In genomic region chr5:135027318-135027698, GRCh38 we compare ENCODE assay signal across 25 cellular contexts. TPM values are rescaled to one million over a fixed set of nuclear protein-coding genes. Genes with fewer than 3 reads are reported as not detected.
DNase-seq lines count a peak whose midpoint lies in the region; ATAC-seq and TF ChIP-seq lines count a peak whose summit lies in the region.
"Had no signal": no experiment of that assay in that cellular context is flagged by ENCODE, and none has a peak within 500 bp of the region (broad histone marks: within the 10 kb centered on the region; RNA-seq: fewer than 3 reads in every experiment).

No MANE protein-coding gene starts in this region.

- H3K4me3 Mint-ChIP-seq in neural progenitor cell (no peak overlapping the region), T-helper 17 cell (no peak overlapping the region)
- H3K4me3 Mint-ChIP-seq: activated CD4-positive, alpha-beta T cell treated with anti-CD3 and anti-CD28 coated beads, Interleukin-2, amount 10 ng/mL, durations not matched to agents 7 days and 5 days; CD4-positive, CD25-positive, alpha-beta regulatory T cell had no signal

- peak; percentile 22 for DNase-seq in CD1c-positive myeloid dendritic cell (ENCODE audit: extremely low spot score)
- no peak for DNase-seq in NT2/D1 (ENCODE audit: low read depth, low spot score)
- DNase-seq in fibroblast of villous mesenchyme (ENCODE audit: low read depth): peak; percentile 6
- DNase-seq in neural progenitor cell (ENCODE audit: low spot score): peak; percentile 62
- no peak for DNase-seq in Peyer's patch
- no peak for DNase-seq in NCI-H748 (lab: John Stamatoyannopoulos, UW; ENCODE audit: unreplicated experiment)
- DNase-seq in T-helper 17 cell: no peak
- DNase-seq in NCI-H345 treated with DMSO at 0.1 percent for 48 hours (lab: John Stamatoyannopoulos, UW; ENCODE audit: unreplicated experiment): no peak
- DNase-seq: ACHN; activated CD4-positive, alpha-beta T cell treated with anti-CD3 and anti-CD28 coated beads, Interleukin-2, amount 10 ng/mL, durations not matched to agents 7 days and 5 days; activated gamma-delta T cell treated with Interleukin-2 at 50 U/mL for 16 hours; amniotic stem cell; CD4-positive, CD25-positive, alpha-beta regulatory T cell; central memory CD4-positive, alpha-beta T cell; effector CD4-positive, alpha-beta T cell; KG1; NCI-H2081 treated with DMSO at 0.1 percent for 48 hours; NCI-H69; PC-3; thyroid gland had no signal

- no peak for TF ChIP-seq CTCF in fibroblast of villous mesenchyme (IDR thresholded peaks at IDR 0.05; ENCODE audit: insufficient read depth, low read depth, low read length)
- no peak for TF ChIP-seq CTCF in neural progenitor cell (IDR thresholded peaks at IDR 0.05)
- no peak for TF ChIP-seq CTCF in Peyer's patch (IDR thresholded peaks at IDR 0.05)

- H3K27ac ChIP-seq in neural progenitor cell: no peak overlapping the region
- H3K27ac ChIP-seq in Peyer's patch: peak overlapping the region in 1 of 4 donors; percentile 9
- H3K27ac ChIP-seq: heart left ventricle, SK-N-MC, thyroid gland had no signal

- no peak for TF ChIP-seq POLR2A in Peyer's patch (IDR thresholded peaks at IDR 0.05)

- H3K4me1 ChIP-seq in NT2/D1 (ENCODE audit: insufficient read depth, insufficient read length): peaks cover 4% of the 10 kb centered on the region
- peaks cover 13% of the 10 kb centered on the region for H3K4me1 ChIP-seq in neural progenitor cell
- H3K4me1 ChIP-seq in Peyer's patch: peaks cover 0 to 22% (median 6%) of the 10 kb centered on the region in 4 donors

- H3K9ac ChIP-seq in NT2/D1 (ENCODE audit: insufficient read length, low read depth): peak overlapping the region; percentile 21
- no peak overlapping the region for H3K9ac ChIP-seq in neural progenitor cell

- H3K79me2 ChIP-seq in neural progenitor cell (ENCODE audit: low read depth): no peaks in the 10 kb centered on the region

- H3K9me3 ChIP-seq in NT2/D1 (ENCODE audit: insufficient read depth, low read length) (no peaks in the 10 kb centered on the region), neural progenitor cell (ENCODE audit: low read depth) (no peaks in the 10 kb centered on the region), Peyer's patch (peaks cover 0 to 6% (median 0%) of the 10 kb centered on the region in 4 donors), T-helper 17 cell (ENCODE audit: control insufficient read depth, low read length, poor library complexity, severe bottlenecking) (no peaks in the 10 kb centered on the region)
- H3K9me3 ChIP-seq: heart left ventricle, thyroid gland had no signal

- no peak overlapping the region for H3K4me3 ChIP-seq in NT2/D1 (ENCODE audit: insufficient read length, low read depth)
- peak overlapping the region; percentile 12 for H3K4me3 ChIP-seq in fibroblast of villous mesenchyme (ENCODE audit: low read depth, low read length)
- H3K4me3 ChIP-seq in neural progenitor cell: no peak overlapping the region
- no peak overlapping the region for H3K4me3 ChIP-seq in Peyer's patch
- H3K4me3 ChIP-seq: heart left ventricle, SK-N-MC, thyroid gland had no signal

- H3K27me3 Mint-ChIP-seq in neural progenitor cell (ENCODE audit: insufficient read depth, low read depth) (peaks cover 68% of the 10 kb centered on the region), T-helper 17 cell (peaks cover 59% of the 10 kb centered on the region)

- H3K27me3 ChIP-seq in NT2/D1 (ENCODE audit: insufficient read depth, insufficient read length): peaks cover 64% of the 10 kb centered on the region
- H3K27me3 ChIP-seq in neural progenitor cell: peaks cover 100% of the 10 kb centered on the region
- H3K27me3 ChIP-seq in Peyer's patch: peaks cover 0 to 42% of the 10 kb centered on the region in 2 donors

- H3K9me3 Mint-ChIP-seq in neural progenitor cell: no peaks in the 10 kb centered on the region

- H3F3A ChIP-seq in neural progenitor cell (ENCODE audit: low read depth): peaks cover 34% of the 10 kb centered on the region

- no peak for ATAC-seq in T-helper 17 cell
- ATAC-seq: HCT116, PC-3 had no signal

- H3K36me3 ChIP-seq in NT2/D1 (ENCODE audit: insufficient read depth, insufficient read length, low read length) (no peaks in the 10 kb centered on the region), neural progenitor cell (no peaks in the 10 kb centered on the region), Peyer's patch (no peaks in the 10 kb centered on the region)
- H3K36me3 ChIP-seq: heart left ventricle, thyroid gland had no signal

- H3K4me2 ChIP-seq in neural progenitor cell: peak overlapping the region; percentile 6

- H3K4me1 Mint-ChIP-seq in neural progenitor cell (peaks cover 24% of the 10 kb centered on the region), T-helper 17 cell (peaks cover 20% of the 10 kb centered on the region)

- no peak overlapping the region for H2AFZ ChIP-seq in neural progenitor cell (replicated peaks)

- H4K20me1 ChIP-seq in neural progenitor cell (ENCODE audit: low read depth): peaks cover 64% of the 10 kb centered on the region

- H3K36me3 Mint-ChIP-seq in neural progenitor cell: no peaks in the 10 kb centered on the region
- peaks cover 5% of the 10 kb centered on the region for H3K36me3 Mint-ChIP-seq in T-helper 17 cell (ENCODE audit: low read depth)
- H3K36me3 Mint-ChIP-seq: CD4-positive, CD25-positive, alpha-beta regulatory T cell had no signal

- no peak overlapping the region for H3K27ac Mint-ChIP-seq in neural progenitor cell
- H3K27ac Mint-ChIP-seq in T-helper 17 cell: no peak overlapping the region
- H3K27ac Mint-ChIP-seq: activated CD4-positive, alpha-beta T cell treated with anti-CD3 and anti-CD28 coated beads, Interleukin-2, amount 10 ng/mL, durations not matched to agents 7 days and 5 days; CD4-positive, CD25-positive, alpha-beta regulatory T cell had no signal

RNA-seq across cellular contexts. Expression of gene PITX1, which starts 6.7 kb away (rescaled TPM):
- 19.9 and 66.7 TPM in 2 replicates for total RNA-seq in fibroblast of villous mesenchyme
- not detected in 2 replicates for total RNA-seq in neural progenitor cell (ENCODE audit: low replicate concordance)
- total RNA-seq in Peyer's patch: 1 to 10 TPM in 3 of 4 donors, under 1 TPM in 1; 0.88 to 4.2 (median 2.5) TPM
- not detected for total RNA-seq in T-helper 17 cell
- total RNA-seq: activated CD4-positive, alpha-beta T cell treated with anti-CD3 and anti-CD28 coated beads, Interleukin-2, amount 10 ng/mL, durations not matched to agents 7 days and 5 days; CD4-positive, CD25-positive, alpha-beta regulatory T cell; kidney epithelial cell had no signal

RNA-seq across cellular contexts. Expression of gene CATSPER3, which starts 59.6 kb away (rescaled TPM):
- total RNA-seq in fibroblast of villous mesenchyme: under 0.01 TPM in 1 of 2 replicates, not detected in the other
- 0.19 TPM in 1 of 2 replicates, not detected in the other for total RNA-seq in neural progenitor cell (ENCODE audit: low replicate concordance)
- total RNA-seq in Peyer's patch: 1 to 10 TPM in 3 of 4 donors, not detected in 1; 1.1 to 2.5 (median 2.4) TPM
- under 1 TPM; 0.50 TPM for total RNA-seq in T-helper 17 cell
- total RNA-seq: pulmonary artery endothelial cell had no signal

Comparison
In these comparisons a context has a peak if more than half of its experiments do, and no peak if none do; other contexts are left out.
1. DNase-seq: peak in CD1c-positive myeloid dendritic cell (single experiment), fibroblast of villous mesenchyme (single experiment) and neural progenitor cell (single experiment); none in NT2/D1 (single experiment), Peyer's patch (0 of 3), NCI-H748 (single experiment), T-helper 17 cell (0 of 3) and NCI-H345 treated with DMSO at 0.1 percent for 48 hours (single experiment).